In the genomic region with DNA sequence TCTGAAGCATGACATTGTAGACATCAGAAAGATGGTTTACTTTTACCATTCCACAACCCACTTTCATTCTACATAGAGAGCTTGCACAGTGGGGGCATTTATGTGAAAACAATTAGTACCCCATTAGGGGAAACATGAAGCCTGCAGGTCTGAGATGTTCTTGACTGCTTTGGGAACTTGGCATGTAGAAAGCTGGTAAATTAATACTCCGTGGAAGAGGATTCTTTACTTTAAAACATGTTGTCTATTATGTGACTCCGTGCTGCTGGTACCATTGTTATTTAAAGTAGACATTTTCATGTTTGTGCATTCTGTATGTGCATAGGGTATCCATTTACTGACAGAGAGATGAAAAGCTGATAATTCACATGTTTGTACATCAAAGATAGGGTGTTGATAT, we compare ENCODE assay signal across 13 cellular contexts. TPM values are rescaled to one million over a fixed set of nuclear protein-coding genes. Genes with fewer than 3 reads are reported as not detected.
A peak's percentile ranks its signal among the peaks of the same experiment; 100 is the strongest.
DNase-seq lines count a peak whose midpoint lies in the region; ATAC-seq and TF ChIP-seq lines count a peak whose summit lies in the region.
"Had no signal": no experiment of that assay in that cellular context is flagged by ENCODE, and none has a peak within 500 bp of the region (broad histone marks: within the 10 kb centered on the region; RNA-seq: fewer than 3 reads in every experiment).

No MANE protein-coding gene starts in this region.

- H3K4me3 Mint-ChIP-seq in CD8-positive, alpha-beta memory T cell = no peak overlapping the region
- H3K4me3 Mint-ChIP-seq: dendritic cell treated with granulocyte-macrophage colony-stimulating factor and Interleukin-4, amounts not matched to agents 40 ng/mL and 50 ng/mL, for 4 days; naive thymus-derived CD8-positive, alpha-beta T cell had no signal

- peaks cover 10 to 68% (median 14%) of the 10 kb centered on the region in 3 donors for H3K4me1 ChIP-seq in gastroesophageal sphincter
- peaks cover 14% of the 10 kb centered on the region for H3K4me1 ChIP-seq in CD8-positive, alpha-beta memory T cell (ENCODE audit: insufficient read depth, low read length)

- TF ChIP-seq EP300 in gastroesophageal sphincter (IDR thresholded peaks at IDR 0.05) = no peak

- H3K27ac ChIP-seq in VCaP = peak overlapping the region; percentile 90
- H3K27ac ChIP-seq in gastroesophageal sphincter = peak overlapping the region; percentile 72 to 89 (median 79)
- peak overlapping the region; percentile 89 for H3K27ac ChIP-seq in temporal lobe (ENCODE audit: low read depth, low read length)
- H3K27ac ChIP-seq in CD8-positive, alpha-beta memory T cell (ENCODE audit: low read depth, low read length) = no peak overlapping the region

- WGBS in gastroesophageal sphincter (ENCODE audit: low coverage in 1 of 2), 2 donors = 14 to 31% methylated on average over 1 to 2 of the region's 2 CpGs

- no peak for TF ChIP-seq POLR2A in gastroesophageal sphincter (IDR thresholded peaks at IDR 0.05)

- no peak overlapping the region for H3K27ac Mint-ChIP-seq in CD8-positive, alpha-beta memory T cell
- H3K27ac Mint-ChIP-seq: activated T-helper 2 cell treated with anti-CD3 and anti-CD28 coated beads, Interferon-gamma antibody, Interleukin-2, Interleukin-4, amounts not matched to agents 10 μg/mL and 5 μg/mL and 100 μg/mL, durations not matched to agents 14 hours and 24 hours and 36 hours; dendritic cell treated with granulocyte-macrophage colony-stimulating factor and Interleukin-4, amounts not matched to agents 40 ng/mL and 50 ng/mL, for 4 days; naive thymus-derived CD8-positive, alpha-beta T cell had no signal

- no peak for ATAC-seq in gastroesophageal sphincter

- peaks cover 11 to 17% (median 12%) of the 10 kb centered on the region in 3 donors for H3K4me1 Mint-ChIP-seq in CD8-positive, alpha-beta memory T cell

- no peaks in the 10 kb centered on the region for H3K36me3 ChIP-seq in gastroesophageal sphincter
- H3K36me3 ChIP-seq in CD8-positive, alpha-beta memory T cell (ENCODE audit: insufficient read depth, low read length) = no peaks in the 10 kb centered on the region

- H3K4me3 ChIP-seq in gastroesophageal sphincter = no peak overlapping the region
- H3K4me3 ChIP-seq in CD8-positive, alpha-beta memory T cell (ENCODE audit: low read length) = no peak overlapping the region

- H3K27me3 Mint-ChIP-seq in CD8-positive, alpha-beta memory T cell = peaks cover 0 to 2% of the 10 kb centered on the region in 2 donors
- H3K27me3 Mint-ChIP-seq: dendritic cell treated with granulocyte-macrophage colony-stimulating factor and Interleukin-4, amounts not matched to agents 40 ng/mL and 50 ng/mL, for 4 days; naive thymus-derived CD8-positive, alpha-beta T cell had no signal

- DNase-seq in NCI-H128 (lab: John Stamatoyannopoulos, UW; ENCODE audit: unreplicated experiment) (peak; percentile 48), NCI-H524 (lab: John Stamatoyannopoulos, UW) (no peak), NCI-H510A (lab: John Stamatoyannopoulos, UW) (no peak)
- no peak for DNase-seq in CD8-positive, alpha-beta memory T cell
- DNase-seq: activated CD4-positive, alpha-beta T cell treated with anti-CD3 and anti-CD28 coated beads, Interleukin-2, amount 50 U/mL, for 1 hour; activated CD8-positive, alpha-beta memory T cell treated with anti-CD3 and anti-CD28 coated beads, Interleukin-2, amount 50 U/mL, for 4 hours; posterior cingulate gyrus had no signal

- no peaks in the 10 kb centered on the region for H3K9me3 Mint-ChIP-seq in CD8-positive, alpha-beta memory T cell
- H3K9me3 Mint-ChIP-seq: activated T-helper 2 cell treated with anti-CD3 and anti-CD28 coated beads, Interferon-gamma antibody, Interleukin-2, Interleukin-4, amounts not matched to agents 10 μg/mL and 5 μg/mL and 100 μg/mL, durations not matched to agents 14 hours and 24 hours and 36 hours; dendritic cell treated with granulocyte-macrophage colony-stimulating factor and Interleukin-4, amounts not matched to agents 40 ng/mL and 50 ng/mL, for 4 days; naive thymus-derived CD8-positive, alpha-beta T cell had no signal

- POLR2A ChIA-PET in CD8-positive, alpha-beta memory T cell (lab: Charles Lee) = no interaction called here

- H3K27me3 ChIP-seq in gastroesophageal sphincter = no peaks in the 10 kb centered on the region
- no peaks in the 10 kb centered on the region for H3K27me3 ChIP-seq in CD8-positive, alpha-beta memory T cell (ENCODE audit: insufficient read depth, low read length, poor library complexity, severe bottlenecking)

- H3K9me3 ChIP-seq in gastroesophageal sphincter = no peaks in the 10 kb centered on the region
- H3K9me3 ChIP-seq in CD8-positive, alpha-beta memory T cell (ENCODE audit: low read length) = no peaks in the 10 kb centered on the region

- CTCF ChIA-PET in CD8-positive, alpha-beta memory T cell (lab: Charles Lee) = interaction anchor here (0.8 to 5.0 kb wide), 23 partner anchors 9 to 1760 kb away, joined by 3 to 16 read pairs (median 4); no protein-coding TSS in a partner anchor

- no peaks in the 10 kb centered on the region for H3K36me3 Mint-ChIP-seq in CD8-positive, alpha-beta memory T cell
- H3K36me3 Mint-ChIP-seq: naive thymus-derived CD8-positive, alpha-beta T cell had no signal

- TF ChIP-seq CTCF in VCaP (conservative IDR thresholded peaks at IDR 0.05) = no peak
- TF ChIP-seq CTCF in gastroesophageal sphincter (IDR thresholded peaks at IDR 0.05) = no peak

RNA-seq across cellular contexts. Expression of gene CD180, which starts 49.9 kb away (rescaled TPM):
- total RNA-seq in gastroesophageal sphincter (1 to 10 TPM in 2 of 4 donors, under 1 TPM in 1, not detected in 1; 0.27 to 2.2 (median 1.2) TPM), temporal lobe (0.25 TPM)
- under 1 TPM; 0.24 to 0.27 TPM for total RNA-seq in CD8-positive, alpha-beta memory T cell
- not detected for polyA plus RNA-seq in CD8-positive, alpha-beta memory T cell
